12 cellular contexts compared by ENCODE assay signal in the genomic region with DNA sequence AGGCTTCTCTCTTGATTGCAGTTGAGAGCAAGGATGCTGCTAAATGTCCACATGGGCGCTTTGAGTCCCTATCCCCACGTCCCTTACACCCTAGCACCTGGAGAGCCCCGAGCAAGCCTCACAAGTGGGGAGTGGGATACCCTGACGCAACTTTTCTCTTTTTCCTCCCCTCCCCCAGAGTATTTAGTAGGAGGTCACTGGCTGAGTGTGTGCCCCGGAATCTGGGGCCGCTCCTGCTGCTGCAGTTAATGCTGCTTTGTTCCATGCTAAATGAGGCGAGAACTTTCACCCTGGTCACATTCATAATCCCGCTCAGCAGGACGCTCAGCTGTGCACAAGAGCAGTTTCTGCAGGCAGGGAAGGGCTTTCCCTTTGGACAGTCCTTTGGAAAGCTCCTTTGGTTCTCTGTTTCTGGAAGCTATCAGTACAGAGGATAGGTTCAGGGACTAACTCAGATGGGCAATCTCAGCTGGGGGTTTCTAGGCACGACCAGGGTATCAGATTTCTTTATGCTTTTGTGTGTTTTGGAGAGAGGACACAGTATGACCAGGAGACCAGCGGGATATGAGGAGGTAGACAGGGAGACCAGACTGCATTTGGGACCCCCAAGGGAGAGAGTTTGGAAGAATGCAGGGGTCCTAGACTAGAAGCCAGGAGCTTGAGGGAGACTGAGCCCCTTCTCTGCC.
DNase-seq lines count a peak whose midpoint lies in the region; ATAC-seq, FAIRE-seq and TF ChIP-seq lines count a peak whose summit lies in the region.
"Had no signal": no experiment of that assay in that cellular context is flagged by ENCODE, and none has a peak within 500 bp of the region (broad histone marks: within the 10 kb centered on the region; RNA-seq: fewer than 3 reads in every experiment).

No MANE protein-coding gene starts in this region.

- TF ChIP-seq CTCF in D721Med (IDR thresholded peaks at IDR 0.05; ENCODE audit: insufficient read depth, missing control alignments) (no peak), vagina (IDR thresholded peaks at IDR 0.05) (no peak)

- H3K27ac ChIP-seq in iPS-18a (ENCODE audit: low read length) (peak overlapping the region; percentile 74), vagina (no peak overlapping the region)
- H3K27ac ChIP-seq: body of pancreas, ovary had no signal

- H3K9me3 ChIP-seq in iPS-18a (ENCODE audit: control insufficient read depth, low read depth, low read length) = no peaks in the 10 kb centered on the region
- H3K9me3 ChIP-seq in vagina = no peaks in the 10 kb centered on the region
- H3K9me3 ChIP-seq: body of pancreas, ovary had no signal

- H3K27me3 ChIP-seq in iPS-18a (ENCODE audit: control insufficient read depth, insufficient read depth, low read length) = no peaks in the 10 kb centered on the region
- no peaks in the 10 kb centered on the region for H3K27me3 ChIP-seq in vagina
- H3K27me3 ChIP-seq: body of pancreas, ovary had no signal

- no peaks in the 10 kb centered on the region for H3K36me3 ChIP-seq in iPS-18a (ENCODE audit: control insufficient read depth, low read depth, low read length)
- no peaks in the 10 kb centered on the region for H3K36me3 ChIP-seq in vagina
- H3K36me3 ChIP-seq: ovary had no signal

- TF ChIP-seq POLR2A in vagina (IDR thresholded peaks at IDR 0.05) = no peak

- H3K4me1 ChIP-seq in iPS-18a (ENCODE audit: control insufficient read depth, low read depth, low read length) (peaks cover 44% of the 10 kb centered on the region), vagina (no peaks in the 10 kb centered on the region)

- no peak for FAIRE-seq in D721Med (lab: Jason Lieb, UNC)

- H3K9me3 Mint-ChIP-seq in stimulated activated effector memory CD8-positive, alpha-beta T cell treated with anti-CD3 and anti-CD28 coated beads, Interleukin-12 subunit alpha, Interleukin-12 subunit beta, amount 100 ng/mL, for 72 hours = peaks cover 3% of the 10 kb centered on the region

- intact Hi-C loops in vagina (cut with DNase I) = no loop called here

- H3K36me3 Mint-ChIP-seq in stimulated activated effector memory CD8-positive, alpha-beta T cell treated with anti-CD3 and anti-CD28 coated beads, Interleukin-12 subunit alpha, Interleukin-12 subunit beta, amount 100 ng/mL, for 72 hours = no peaks in the 10 kb centered on the region

- DNase-seq in NCI-H128 (lab: John Stamatoyannopoulos, UW; ENCODE audit: unreplicated experiment) (peak; percentile 12), NCI-H82 treated with DMSO at 0.1 percent for 48 hours (lab: John Stamatoyannopoulos, UW; ENCODE audit: unreplicated experiment) (peak; percentile 29), D721Med (ENCODE audit: insufficient read length, low spot score) (no peak), vagina (ENCODE audit: extremely low spot score in 2 of 2) (no peak), NK-92 (lab: John Stamatoyannopoulos, UW; ENCODE audit: unreplicated experiment) (no peak)
- no peak for DNase-seq in stimulated activated effector memory CD8-positive, alpha-beta T cell treated with anti-CD3 and anti-CD28 coated beads, Interleukin-12 subunit alpha, Interleukin-12 subunit beta, amount 100 ng/mL, for 72 hours (ENCODE audit: low spot score in 2 of 2)
- DNase-seq: activated CD8-positive, alpha-beta memory T cell treated with anti-CD3 and anti-CD28 coated beads, Interleukin-2, amount 50 U/mL, for 4 hours; body of pancreas; left cardiac atrium; ovary had no signal

- H3K4me3 ChIP-seq in iPS-18a (ENCODE audit: low read length) (peak overlapping the region; percentile 40), vagina (no peak overlapping the region)
- H3K4me3 ChIP-seq: body of pancreas, ovary had no signal

- no peak overlapping the region for H3K4me3 Mint-ChIP-seq in stimulated activated effector memory CD8-positive, alpha-beta T cell treated with anti-CD3 and anti-CD28 coated beads, Interleukin-12 subunit alpha, Interleukin-12 subunit beta, amount 100 ng/mL, for 72 hours
- H3K4me3 Mint-ChIP-seq: IgD-negative memory B cell had no signal

- H3K4me1 Mint-ChIP-seq in stimulated activated effector memory CD8-positive, alpha-beta T cell treated with anti-CD3 and anti-CD28 coated beads, Interleukin-12 subunit alpha, Interleukin-12 subunit beta, amount 100 ng/mL, for 72 hours = no peaks in the 10 kb centered on the region
- H3K4me1 Mint-ChIP-seq: IgD-negative memory B cell had no signal

- peak; percentile 15 for ATAC-seq in stimulated activated effector memory CD8-positive, alpha-beta T cell treated with anti-CD3 and anti-CD28 coated beads, Interleukin-12 subunit alpha, Interleukin-12 subunit beta, amount 100 ng/mL, for 72 hours
- ATAC-seq: body of pancreas, left cardiac atrium had no signal

- H3K27ac Mint-ChIP-seq in stimulated activated effector memory CD8-positive, alpha-beta T cell treated with anti-CD3 and anti-CD28 coated beads, Interleukin-12 subunit alpha, Interleukin-12 subunit beta, amount 100 ng/mL, for 72 hours = no peak overlapping the region
- H3K27ac Mint-ChIP-seq: IgD-negative memory B cell had no signal

- peak overlapping the region; percentile 43 for H3K9ac ChIP-seq in iPS-18a (ENCODE audit: low read length)

Comparison
In these comparisons a context has a peak if more than half of its experiments do, and no peak if none do; other contexts are left out.
1. DNase-seq: peak in NCI-H128 (single experiment) and NCI-H82 treated with DMSO at 0.1 percent for 48 hours (single experiment); none in stimulated activated effector memory CD8-positive, alpha-beta T cell treated with anti-CD3 and anti-CD28 coated beads, Interleukin-12 subunit alpha, Interleukin-12 subunit beta, amount 100 ng/mL, for 72 hours (0 of 2), D721Med (single experiment), vagina (0 of 2) and NK-92 (single experiment).